ENCODE assay signal across 9 cellular contexts in the genomic region with DNA sequence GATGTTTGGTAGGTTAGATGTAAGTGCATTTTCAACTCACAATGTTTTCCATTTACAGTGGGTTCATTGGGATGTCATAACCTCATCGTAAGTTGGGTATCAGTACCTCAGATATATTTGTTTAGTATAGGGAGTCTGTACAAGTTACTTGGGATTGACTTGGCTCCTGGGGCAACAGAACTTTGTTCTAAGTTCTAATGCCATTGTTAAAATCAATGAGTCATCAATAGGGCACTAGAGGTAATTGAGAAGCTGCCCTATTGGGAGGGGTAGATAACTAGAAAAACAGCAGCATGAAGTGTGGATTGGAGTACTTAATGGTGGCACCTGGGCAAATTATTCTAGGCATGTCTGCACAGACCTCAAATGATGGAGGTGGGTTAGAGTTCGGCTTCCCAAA.
"Had no signal": no experiment of that assay in that cellular context is flagged by ENCODE, and none has a peak within 500 bp of the region (broad histone marks: within the 10 kb centered on the region; RNA-seq: fewer than 3 reads in every experiment).

No MANE protein-coding gene starts in this region.

- H2AFZ ChIP-seq: GM23338 had no signal

- H3K4me2 ChIP-seq: GM23338 had no signal

- ATAC-seq: GM23338, K562 had no signal

- FAIRE-seq: H1, H54, HTR-8/SVneo, K562 had no signal

- H3K4me3 ChIP-seq: GM23338, K562 had no signal

- DNase-seq: H9, HCEC 1CT, IMR-90, KG1 had no signal
